ENCODE assay signal across 23 cellular contexts in the genomic region with DNA sequence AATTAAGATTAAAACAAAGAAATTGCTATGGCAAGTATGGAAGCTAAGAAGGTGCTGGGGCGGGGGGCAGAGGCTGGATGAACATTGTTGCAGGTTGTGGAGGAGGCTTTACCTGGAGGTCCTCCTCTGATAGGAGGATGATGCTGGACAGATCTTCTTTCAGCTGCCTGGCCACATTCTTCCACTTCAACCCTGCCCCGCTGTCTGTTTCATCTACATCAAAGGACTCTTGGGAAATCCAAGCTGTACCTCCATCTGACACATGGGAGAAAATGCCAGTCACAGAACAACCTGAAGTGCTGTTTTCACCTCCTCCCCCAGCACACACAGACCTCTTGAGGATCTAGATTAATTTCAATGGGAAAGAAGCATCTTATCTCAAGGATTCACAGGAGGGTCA. TPM values are rescaled to one million over a fixed set of nuclear protein-coding genes. Genes with fewer than 3 reads are reported as not detected.
"Had no signal": no experiment of that assay in that cellular context is flagged by ENCODE, and none has a peak within 500 bp of the region (broad histone marks: within the 10 kb centered on the region; RNA-seq: fewer than 3 reads in every experiment).

No MANE protein-coding gene starts in this region.

- ATAC-seq: K562 had no signal

- H3K4me3 Mint-ChIP-seq: IgD-negative memory B cell had no signal

- H3K27ac ChIP-seq: HL-60, KMS-11, SJSA1, SK-N-MC had no signal

- DNase-seq: Kasumi-1, MM.1S, NCI-H1092 treated with DMSO at 0.1 percent for 48 hours, NCI-H1436, NCI-H187, NCI-H2029, NCI-H2081 treated with DMSO at 0.1 percent for 48 hours, NCI-H2171, NCI-H226, NCI-H446, NCI-H510A, NCI-H524 treated with DMSO at 0.1 percent for 48 hours, NCI-H69, NCI-H774, Right ventricle myocardium superior, SIG-M5 had no signal

- H3K27me3 ChIP-seq: SJSA1 had no signal

- H3K9me3 Mint-ChIP-seq: IgD-negative memory B cell had no signal

- H3K27me3 Mint-ChIP-seq: IgD-negative memory B cell had no signal

- H3K9me3 ChIP-seq: SJSA1 had no signal

- H3K27ac Mint-ChIP-seq: IgD-negative memory B cell had no signal

- H3K4me3 ChIP-seq: K562, SJSA1, SK-N-MC had no signal

RNA-seq across cellular contexts. Expression of a gene that starts 17.2 kb away (rescaled TPM):
- total RNA-seq: M059J, SJSA1 had no signal
